22 cellular contexts compared by ENCODE assay signal in genomic region chr5:52043137-52043536, GRCh38.
"Had no signal": no experiment of that assay in that cellular context is flagged by ENCODE, and none has a peak within 500 bp of the region (broad histone marks: within the 10 kb centered on the region; RNA-seq: fewer than 3 reads in every experiment).

No MANE protein-coding gene starts in this region.

- H3K9me3 Mint-ChIP-seq: endodermal cell, memory B cell, nephron had no signal

- H3K27me3 Mint-ChIP-seq: activated naive CD4-positive, alpha-beta T cell treated with anti-CD3 and anti-CD28 coated beads, Interleukin-2, amount 10 ng/mL, durations not matched to agents 7 days and 5 days; memory B cell had no signal

- H3K27ac Mint-ChIP-seq: activated naive CD4-positive, alpha-beta T cell treated with anti-CD3 and anti-CD28 coated beads, Interleukin-2, amount 10 ng/mL, durations not matched to agents 7 days and 5 days; endodermal cell; memory B cell; nephron had no signal

- H3K27me3 ChIP-seq: colonic mucosa, esophagus squamous epithelium, gastrocnemius medialis, pancreas, right atrium auricular region, upper lobe of left lung had no signal

- DNase-seq: activated CD4-positive, alpha-beta T cell treated with anti-CD3 and anti-CD28 coated beads for 4 hours; activated CD4-positive, alpha-beta T cell treated with anti-CD3 and anti-CD28 coated beads, Interleukin-2, amount 50 U/mL, for 48 hours; activated CD4-positive, CD25-positive, alpha-beta regulatory T cell; activated CD8-positive, alpha-beta memory T cell treated with anti-CD3 and anti-CD28 coated beads, Interleukin-2, amount 50 U/mL, for 48 hours; activated effector memory CD4-positive, alpha-beta T cell treated with Interleukin-2 at 50 U/mL for 16 hours; activated naive CD4-positive, alpha-beta T cell treated with anti-CD3 and anti-CD28 coated beads, Interleukin-2, amount 10 ng/mL, durations not matched to agents 7 days and 5 days; activated T-cell treated with anti-CD3 and anti-CD28 coated beads, Interleukin-2, amount 50 U/mL, for 48 hours; amygdala; colonic mucosa; endodermal cell; esophagus squamous epithelium; gastrocnemius medialis; hippocampal formation; left ventricle myocardium superior; pancreas; psoas muscle; stimulated activated CD4-positive, alpha-beta T cell treated with anti-CD3 and anti-CD28 coated beads, Interleukin-4, amount 100 ng/mL, for 24 hours; stimulated activated naive CD4-positive, alpha-beta T cell treated with Interleukin-2 at 50 U/mL for 16 hours; upper lobe of left lung had no signal

- H3K36me3 Mint-ChIP-seq: activated naive CD4-positive, alpha-beta T cell treated with anti-CD3 and anti-CD28 coated beads, Interleukin-2, amount 10 ng/mL, durations not matched to agents 7 days and 5 days; memory B cell had no signal

- H3K36me3 ChIP-seq: colonic mucosa, esophagus squamous epithelium, gastrocnemius medialis, pancreas, right atrium auricular region, upper lobe of left lung had no signal

- H3K27ac ChIP-seq: colonic mucosa, esophagus squamous epithelium, gastrocnemius medialis, pancreas, psoas muscle, right atrium auricular region, upper lobe of left lung had no signal

- H3K9me3 ChIP-seq: colonic mucosa, esophagus squamous epithelium, gastrocnemius medialis, pancreas, psoas muscle, right atrium auricular region, upper lobe of left lung had no signal

- H3K4me3 ChIP-seq: colonic mucosa, esophagus squamous epithelium, gastrocnemius medialis, pancreas, psoas muscle, right atrium auricular region, upper lobe of left lung had no signal

- ATAC-seq: gastrocnemius medialis, left ventricle myocardium superior, psoas muscle had no signal

- H3K4me3 Mint-ChIP-seq: activated naive CD4-positive, alpha-beta T cell treated with anti-CD3 and anti-CD28 coated beads, Interleukin-2, amount 10 ng/mL, durations not matched to agents 7 days and 5 days; endodermal cell; memory B cell; nephron had no signal

- H3K4me1 Mint-ChIP-seq: activated naive CD4-positive, alpha-beta T cell treated with anti-CD3 and anti-CD28 coated beads, Interleukin-2, amount 10 ng/mL, durations not matched to agents 7 days and 5 days; endodermal cell; memory B cell had no signal
